Comparison of ENCODE assay signal across 1 cellular context in the genomic region with DNA sequence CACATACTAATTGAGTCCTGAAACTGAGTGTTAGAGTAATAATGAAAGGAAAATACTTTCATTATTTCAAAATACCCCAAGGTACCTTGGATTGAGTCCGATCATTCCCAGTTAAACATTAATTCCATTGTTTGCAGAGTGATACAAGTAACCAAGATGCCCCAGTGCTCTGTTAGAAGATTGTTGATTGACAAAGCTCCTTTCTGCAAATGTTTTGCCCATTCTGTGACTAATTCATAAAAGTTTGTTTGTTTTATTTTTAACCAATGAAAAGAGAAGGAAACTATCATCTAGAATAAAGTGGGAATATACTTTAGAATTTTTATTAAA.
TF ChIP-seq lines count a peak whose summit lies in the region.

No MANE protein-coding gene starts in this region.

TF ChIP-seq in GM12878, 131 proteins besides CTCF, POLR2A, EP300 and RAD21:
- TF ChIP-seq HCFC1 (IDR thresholded peaks at IDR 0.05; ENCODE audit: low read length) (no peak), KAT2A (conservative IDR thresholded peaks at IDR 0.05; ENCODE audit: control insufficient read depth, low read depth, low read length) (no peak), WRNIP1 (IDR thresholded peaks at IDR 0.05; ENCODE audit: borderline replicate concordance, low read depth, low read length) (no peak), KDM1A (IDR thresholded peaks at IDR 0.05; ENCODE audit: borderline replicate concordance) (no peak), MYC (IDR thresholded peaks at IDR 0.05; ENCODE audit: insufficient read depth, insufficient read length, insufficient replicate concordance, low read length, severe bottlenecking) (no peak), IRF4 (IDR thresholded peaks at IDR 0.05; ENCODE audit: low read depth, low read length) (no peak), CHD2 (IDR thresholded peaks at IDR 0.05; ENCODE audit: borderline replicate concordance, low read depth, low read length) (no peak), POLR2AphosphoS5 (IDR thresholded peaks at IDR 0.05; ENCODE audit: low read length) (no peak), EGR1 (IDR thresholded peaks at IDR 0.05; ENCODE audit: borderline replicate concordance in 1 of 2, low read depth in 2 of 2, low read length in 2 of 2) (no peak), ATF7 (IDR thresholded peaks at IDR 0.05; ENCODE audit: low read depth) (no peak), NBN (IDR thresholded peaks at IDR 0.05) (no peak), BMI1 (IDR thresholded peaks at IDR 0.05; ENCODE audit: borderline replicate concordance) (no peak), LARP7 (IDR thresholded peaks at IDR 0.05) (no peak)
